Comparison of ENCODE assay signal across 1 cellular context in the genomic region with DNA sequence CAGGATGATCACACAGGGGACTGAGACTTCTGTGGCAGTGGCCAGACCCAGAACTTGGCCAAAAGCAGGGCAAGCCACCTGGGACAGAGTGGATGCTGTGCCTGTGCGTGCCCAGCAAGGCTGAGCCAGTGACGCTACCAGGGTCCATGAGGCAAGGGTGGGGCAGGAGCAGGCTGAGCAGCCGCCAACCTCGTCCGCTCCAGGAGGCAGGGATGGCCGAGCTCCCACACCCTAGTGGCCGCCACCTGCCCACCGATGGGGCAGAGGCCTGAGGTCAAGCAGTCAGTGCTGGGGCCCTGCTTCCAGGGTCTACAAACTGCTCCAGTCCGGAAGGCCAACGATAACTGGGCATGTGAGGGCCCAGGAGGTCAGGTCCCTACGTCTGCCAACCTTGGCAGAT.
TF ChIP-seq lines count a peak whose summit lies in the region.

No MANE protein-coding gene starts in this region.

TF ChIP-seq in HepG2, 621 proteins besides CTCF, POLR2A, EP300 and RAD21:
- no peak for TF ChIP-seq NR1H2 (CRISPR knock-in tag; IDR thresholded peaks at IDR 0.05; ENCODE audit: borderline replicate concordance, low read depth)
- TF ChIP-seq, protein P1, sequence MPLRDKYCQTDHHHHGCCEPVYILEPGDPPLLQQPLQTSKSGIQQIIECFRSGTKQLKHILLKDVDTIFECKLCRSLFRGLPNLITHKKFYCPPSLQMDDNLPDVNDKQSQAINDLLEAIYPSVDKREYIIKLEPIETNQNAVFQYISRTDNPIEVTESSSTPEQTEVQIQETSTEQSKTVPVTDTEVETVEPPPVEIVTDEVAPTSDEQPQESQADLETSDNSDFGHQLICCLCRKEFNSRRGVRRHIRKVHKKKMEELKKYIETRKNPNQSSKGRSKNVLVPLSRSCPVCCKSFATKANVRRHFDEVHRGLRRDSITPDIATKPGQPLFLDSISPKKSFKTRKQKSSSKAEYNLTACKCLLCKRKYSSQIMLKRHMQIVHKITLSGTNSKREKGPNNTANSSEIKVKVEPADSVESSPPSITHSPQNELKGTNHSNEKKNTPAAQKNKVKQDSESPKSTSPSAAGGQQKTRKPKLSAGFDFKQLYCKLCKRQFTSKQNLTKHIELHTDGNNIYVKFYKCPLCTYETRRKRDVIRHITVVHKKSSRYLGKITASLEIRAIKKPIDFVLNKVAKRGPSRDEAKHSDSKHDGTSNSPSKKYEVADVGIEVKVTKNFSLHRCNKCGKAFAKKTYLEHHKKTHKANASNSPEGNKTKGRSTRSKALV (CRISPR knock-in tag; IDR thresholded peaks at IDR 0.05): no peak
- TF ChIP-seq HMG20A (CRISPR knock-in tag; IDR thresholded peaks at IDR 0.05; ENCODE audit: borderline replicate concordance): no peak
- no peak for TF ChIP-seq NR2F6 (IDR thresholded peaks at IDR 0.05)
- TF ChIP-seq NR2F6 (CRISPR knock-in tag; IDR thresholded peaks at IDR 0.05): no peak
- TF ChIP-seq, protein P2, sequence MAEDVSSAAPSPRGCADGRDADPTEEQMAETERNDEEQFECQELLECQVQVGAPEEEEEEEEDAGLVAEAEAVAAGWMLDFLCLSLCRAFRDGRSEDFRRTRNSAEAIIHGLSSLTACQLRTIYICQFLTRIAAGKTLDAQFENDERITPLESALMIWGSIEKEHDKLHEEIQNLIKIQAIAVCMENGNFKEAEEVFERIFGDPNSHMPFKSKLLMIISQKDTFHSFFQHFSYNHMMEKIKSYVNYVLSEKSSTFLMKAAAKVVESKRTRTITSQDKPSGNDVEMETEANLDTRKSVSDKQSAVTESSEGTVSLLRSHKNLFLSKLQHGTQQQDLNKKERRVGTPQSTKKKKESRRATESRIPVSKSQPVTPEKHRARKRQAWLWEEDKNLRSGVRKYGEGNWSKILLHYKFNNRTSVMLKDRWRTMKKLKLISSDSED (CRISPR knock-in tag; IDR thresholded peaks at IDR 0.05): no peak
- TF ChIP-seq SRY (CRISPR knock-in tag; IDR thresholded peaks at IDR 0.05): 0 out of 2 replicates have a peak, but pooled peaks have one; percentile 31
- no peak for TF ChIP-seq MBNL3 (CRISPR knock-in tag; conservative IDR thresholded peaks at IDR 0.05)
- TF ChIP-seq ZBTB38 (CRISPR knock-in tag; IDR thresholded peaks at IDR 0.05): peak; percentile 19; the same call in 1 of the 2 replicates
- TF ChIP-seq, protein P3, sequence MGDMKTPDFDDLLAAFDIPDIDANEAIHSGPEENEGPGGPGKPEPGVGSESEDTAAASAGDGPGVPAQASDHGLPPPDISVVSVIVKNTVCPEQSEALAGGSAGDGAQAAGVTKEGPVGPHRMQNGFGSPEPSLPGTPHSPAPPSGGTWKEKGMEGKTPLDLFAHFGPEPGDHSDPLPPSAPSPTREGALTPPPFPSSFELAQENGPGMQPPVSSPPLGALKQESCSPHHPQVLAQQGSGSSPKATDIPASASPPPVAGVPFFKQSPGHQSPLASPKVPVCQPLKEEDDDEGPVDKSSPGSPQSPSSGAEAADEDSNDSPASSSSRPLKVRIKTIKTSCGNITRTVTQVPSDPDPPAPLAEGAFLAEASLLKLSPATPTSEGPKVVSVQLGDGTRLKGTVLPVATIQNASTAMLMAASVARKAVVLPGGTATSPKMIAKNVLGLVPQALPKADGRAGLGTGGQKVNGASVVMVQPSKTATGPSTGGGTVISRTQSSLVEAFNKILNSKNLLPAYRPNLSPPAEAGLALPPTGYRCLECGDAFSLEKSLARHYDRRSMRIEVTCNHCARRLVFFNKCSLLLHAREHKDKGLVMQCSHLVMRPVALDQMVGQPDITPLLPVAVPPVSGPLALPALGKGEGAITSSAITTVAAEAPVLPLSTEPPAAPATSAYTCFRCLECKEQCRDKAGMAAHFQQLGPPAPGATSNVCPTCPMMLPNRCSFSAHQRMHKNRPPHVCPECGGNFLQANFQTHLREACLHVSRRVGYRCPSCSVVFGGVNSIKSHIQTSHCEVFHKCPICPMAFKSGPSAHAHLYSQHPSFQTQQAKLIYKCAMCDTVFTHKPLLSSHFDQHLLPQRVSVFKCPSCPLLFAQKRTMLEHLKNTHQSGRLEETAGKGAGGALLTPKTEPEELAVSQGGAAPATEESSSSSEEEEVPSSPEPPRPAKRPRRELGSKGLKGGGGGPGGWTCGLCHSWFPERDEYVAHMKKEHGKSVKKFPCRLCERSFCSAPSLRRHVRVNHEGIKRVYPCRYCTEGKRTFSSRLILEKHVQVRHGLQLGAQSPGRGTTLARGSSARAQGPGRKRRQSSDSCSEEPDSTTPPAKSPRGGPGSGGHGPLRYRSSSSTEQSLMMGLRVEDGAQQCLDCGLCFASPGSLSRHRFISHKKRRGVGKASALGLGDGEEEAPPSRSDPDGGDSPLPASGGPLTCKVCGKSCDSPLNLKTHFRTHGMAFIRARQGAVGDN (CRISPR knock-in tag; IDR thresholded peaks at IDR 0.05): peak; percentile 40; the same call in 1 of the 2 replicates
- TF ChIP-seq ZNF207 (IDR thresholded peaks at IDR 0.05; ENCODE audit: borderline replicate concordance): no peak
- TF ChIP-seq, protein P4, sequence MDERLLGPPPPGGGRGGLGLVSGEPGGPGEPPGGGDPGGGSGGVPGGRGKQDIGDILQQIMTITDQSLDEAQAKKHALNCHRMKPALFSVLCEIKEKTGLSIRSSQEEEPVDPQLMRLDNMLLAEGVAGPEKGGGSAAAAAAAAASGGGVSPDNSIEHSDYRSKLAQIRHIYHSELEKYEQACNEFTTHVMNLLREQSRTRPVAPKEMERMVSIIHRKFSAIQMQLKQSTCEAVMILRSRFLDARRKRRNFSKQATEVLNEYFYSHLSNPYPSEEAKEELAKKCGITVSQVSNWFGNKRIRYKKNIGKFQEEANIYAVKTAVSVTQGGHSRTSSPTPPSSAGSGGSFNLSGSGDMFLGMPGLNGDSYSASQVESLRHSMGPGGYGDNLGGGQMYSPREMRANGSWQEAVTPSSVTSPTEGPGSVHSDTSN (CRISPR knock-in tag; IDR thresholded peaks at IDR 0.05): no peak
- TF ChIP-seq, protein P5, sequence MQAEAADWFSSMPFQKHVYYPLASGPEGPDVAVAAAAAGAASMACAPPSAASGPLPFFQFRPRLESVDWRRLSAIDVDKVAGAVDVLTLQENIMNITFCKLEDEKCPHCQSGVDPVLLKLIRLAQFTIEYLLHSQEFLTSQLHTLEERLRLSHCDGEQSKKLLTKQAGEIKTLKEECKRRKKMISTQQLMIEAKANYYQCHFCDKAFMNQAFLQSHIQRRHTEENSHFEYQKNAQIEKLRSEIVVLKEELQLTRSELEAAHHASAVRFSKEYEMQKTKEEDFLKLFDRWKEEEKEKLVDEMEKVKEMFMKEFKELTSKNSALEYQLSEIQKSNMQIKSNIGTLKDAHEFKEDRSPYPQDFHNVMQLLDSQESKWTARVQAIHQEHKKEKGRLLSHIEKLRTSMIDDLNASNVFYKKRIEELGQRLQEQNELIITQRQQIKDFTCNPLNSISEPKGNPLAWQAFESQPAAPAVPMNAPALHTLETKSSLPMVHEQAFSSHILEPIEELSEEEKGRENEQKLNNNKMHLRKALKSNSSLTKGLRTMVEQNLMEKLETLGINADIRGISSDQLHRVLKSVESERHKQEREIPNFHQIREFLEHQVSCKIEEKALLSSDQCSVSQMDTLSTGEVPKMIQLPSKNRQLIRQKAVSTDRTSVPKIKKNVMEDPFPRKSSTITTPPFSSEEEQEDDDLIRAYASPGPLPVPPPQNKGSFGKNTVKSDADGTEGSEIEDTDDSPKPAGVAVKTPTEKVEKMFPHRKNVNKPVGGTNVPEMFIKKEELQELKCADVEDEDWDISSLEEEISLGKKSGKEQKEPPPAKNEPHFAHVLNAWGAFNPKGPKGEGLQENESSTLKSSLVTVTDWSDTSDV (CRISPR knock-in tag; IDR thresholded peaks at IDR 0.05): no peak
- no peak for TF ChIP-seq YEATS4 (CRISPR knock-in tag; IDR thresholded peaks at IDR 0.05; ENCODE audit: borderline replicate concordance)
